8 cellular contexts compared by ENCODE assay signal in genomic region chr2:231785822-231786176, GRCh38. TPM values are rescaled to one million over a fixed set of nuclear protein-coding genes. Genes with fewer than 3 reads are reported as not detected.
DNase-seq lines count a peak whose midpoint lies in the region; ATAC-seq and TF ChIP-seq lines count a peak whose summit lies in the region.

No MANE protein-coding gene starts in this region.

- H3K27ac ChIP-seq in RWPE1 (peak overlapping the region; percentile 68), skeletal muscle tissue (ENCODE audit: low read depth, low read length) (peak overlapping the region; percentile 49)

- H3K9ac ChIP-seq in skeletal muscle tissue (ENCODE audit: low read depth in 1 of 3, low read length in 3 of 3): peak overlapping the region; percentile 69 to 86 (median 79)

- H3K4me3 ChIP-seq in fibroblast of pulmonary artery (replicated peaks; ENCODE audit: low read depth, low read length): peak overlapping the region; percentile 90
- peak overlapping the region; percentile 94 to 96 (median 95) for H3K4me3 ChIP-seq in skeletal muscle tissue (ENCODE audit: low read length in 3 of 3)

- POLR2A ChIA-PET in RWPE1 (lab: Yijun Ruan, JAX; ENCODE audit: low non-redundant PET): interaction anchor here (0.6 kb wide), 1 partner anchor 31 kb away, joined by 3 read pairs; no protein-coding TSS in a partner anchor

- ATAC-seq in GM19455 (IDR thresholded peaks at IDR 0.05; ENCODE audit: unreplicated experiment) (peak; percentile 7), HG03460 (IDR thresholded peaks at IDR 0.05; ENCODE audit: unreplicated experiment) (no peak), HG02642 (IDR thresholded peaks at IDR 0.05; ENCODE audit: poor library complexity, unreplicated experiment) (no peak)

- TF ChIP-seq CTCF in RWPE1 (conservative IDR thresholded peaks at IDR 0.05; ENCODE audit: low read depth) (no peak), fibroblast of pulmonary artery (IDR thresholded peaks at IDR 0.05; ENCODE audit: low read length, missing control alignments) (no peak)

- CTCF ChIA-PET in RWPE1 (lab: Yijun Ruan, JAX): interaction anchor here (0.6 to 1.2 kb wide), 3 partner anchors 9 to 763 kb away, joined by 3 to 9 read pairs (median 4); no protein-coding TSS in a partner anchor

- DNase-seq in RWPE1 (ENCODE audit: low spot score) (no peak), fibroblast of pulmonary artery (ENCODE audit: low read depth) (no peak), COR-L47 (lab: John Stamatoyannopoulos, UW) (no peak), posterior vena cava (ENCODE audit: low spot score) (no peak)

- intact Hi-C loops in posterior vena cava (cut with DNase I): no loop called here

- H3K4me1 ChIP-seq in skeletal muscle tissue (ENCODE audit: control insufficient read depth in 3 of 3, insufficient read depth in 3 of 3, low read length in 3 of 3): peaks cover 26 to 49% (median 40%) of the 10 kb centered on the region in 3 donors

- peaks cover 0 to 8% (median 4%) of the 10 kb centered on the region in 3 donors for H3K36me3 ChIP-seq in skeletal muscle tissue (ENCODE audit: control insufficient read depth in 3 of 3, insufficient read depth in 3 of 3, low read length in 3 of 3)

- no peaks in the 10 kb centered on the region for H3K27me3 ChIP-seq in skeletal muscle tissue (ENCODE audit: control insufficient read depth in 3 of 3, insufficient read depth in 3 of 3, low read length in 3 of 3)

- H3K9me3 ChIP-seq in skeletal muscle tissue (ENCODE audit: control insufficient read depth in 3 of 3, low read length in 3 of 3): no peaks in the 10 kb centered on the region

RNA-seq across cellular contexts. Expression of gene COPS7B, which starts 0.4 kb away (rescaled TPM):
- total RNA-seq in skeletal muscle tissue (10.4 TPM), posterior vena cava (10 to 100 TPM; 20.6 to 24.6 TPM)

RNA-seq across cellular contexts. Expression of gene PDE6D, which starts 4.7 kb away (rescaled TPM):
- total RNA-seq in skeletal muscle tissue (14.1 TPM), posterior vena cava (10 to 100 TPM; 21.4 to 22.0 TPM)
